In genomic region chr17:36728030-36728991, GRCh38 we compare ENCODE assay signal across 10 cellular contexts.
A peak's percentile ranks its signal among the peaks of the same experiment; 100 is the strongest.
DNase-seq lines count a peak whose midpoint lies in the region; ATAC-seq, FAIRE-seq and TF ChIP-seq lines count a peak whose summit lies in the region.
"Had no signal": no experiment of that assay in that cellular context is flagged by ENCODE, and none has a peak within 500 bp of the region (broad histone marks: within the 10 kb centered on the region; RNA-seq: fewer than 3 reads in every experiment).

No MANE protein-coding gene starts in this region.

- no peaks in the 10 kb centered on the region for H3K36me3 Mint-ChIP-seq in activated naive CD4-positive, alpha-beta T cell treated with anti-CD3 and anti-CD28 coated beads, Interleukin-2, amount 50 U/mL, for 24 hours
- H3K36me3 Mint-ChIP-seq in progenitor cell of endocrine pancreas (ENCODE audit: insufficient read depth): no peaks in the 10 kb centered on the region

- H3K9me3 Mint-ChIP-seq in activated naive CD4-positive, alpha-beta T cell treated with anti-CD3 and anti-CD28 coated beads, Interleukin-2, amount 50 U/mL, for 24 hours: no peaks in the 10 kb centered on the region
- no peaks in the 10 kb centered on the region for H3K9me3 Mint-ChIP-seq in progenitor cell of endocrine pancreas (ENCODE audit: low read depth)

- ATAC-seq in GM21717 (IDR thresholded peaks at IDR 0.05; ENCODE audit: unreplicated experiment): no peak

- peak overlapping the region; percentile 84 for H3K27ac Mint-ChIP-seq in activated naive CD4-positive, alpha-beta T cell treated with anti-CD3 and anti-CD28 coated beads, Interleukin-2, amount 50 U/mL, for 24 hours
- H3K27ac Mint-ChIP-seq in progenitor cell of endocrine pancreas: no peak overlapping the region

- H3K4me3 Mint-ChIP-seq in activated naive CD4-positive, alpha-beta T cell treated with anti-CD3 and anti-CD28 coated beads, Interleukin-2, amount 50 U/mL, for 24 hours: peak overlapping the region; percentile 75
- H3K4me3 Mint-ChIP-seq in progenitor cell of endocrine pancreas (ENCODE audit: low read depth): peak overlapping the region; percentile 32

- no peaks in the 10 kb centered on the region for H3K27me3 Mint-ChIP-seq in activated naive CD4-positive, alpha-beta T cell treated with anti-CD3 and anti-CD28 coated beads, Interleukin-2, amount 50 U/mL, for 24 hours
- peaks cover 44% of the 10 kb centered on the region for H3K27me3 Mint-ChIP-seq in progenitor cell of endocrine pancreas

- peak; percentile 46 for DNase-seq in ELF-1 (ENCODE audit: low read depth, low spot score)
- DNase-seq in OCI-M1 (lab: John Stamatoyannopoulos, UW): peak; percentile 96
- no peak for DNase-seq in progenitor cell of endocrine pancreas (ENCODE audit: low spot score, unreplicated experiment)
- DNase-seq in GM12891 (ENCODE audit: insufficient read length, low spot score): no peak
- no peak for DNase-seq in GM19239 (ENCODE audit: insufficient read length, low spot score)
- DNase-seq in MV-4-11 (lab: John Stamatoyannopoulos, UW): no peak
- DNase-seq: DMS79, T-helper 9 cell had no signal

- no peak for TF ChIP-seq CTCF in progenitor cell of endocrine pancreas (IDR thresholded peaks at IDR 0.05; ENCODE audit: unreplicated experiment)

- peaks cover 58% of the 10 kb centered on the region for H3K4me1 Mint-ChIP-seq in activated naive CD4-positive, alpha-beta T cell treated with anti-CD3 and anti-CD28 coated beads, Interleukin-2, amount 50 U/mL, for 24 hours
- peaks cover 21% of the 10 kb centered on the region for H3K4me1 Mint-ChIP-seq in progenitor cell of endocrine pancreas (ENCODE audit: low read depth)

- TF ChIP-seq POLR2A in GM12891 (IDR thresholded peaks at IDR 0.05; ENCODE audit: low read depth, low read length): no peak

- FAIRE-seq in GM12891 (lab: Jason Lieb, UNC) (no peak), GM19239 (lab: Jason Lieb, UNC) (no peak)

TF ChIP-seq in GM12891, 5 proteins besides CTCF, POLR2A, EP300 and RAD21:
- TF ChIP-seq TAF1 (IDR thresholded peaks at IDR 0.05; ENCODE audit: low read depth, low read length) (no peak), POU2F2 (IDR thresholded peaks at IDR 0.05; ENCODE audit: low read depth, low read length) (no peak), PAX5 (IDR thresholded peaks at IDR 0.05; ENCODE audit: insufficient read depth, low read length, severe bottlenecking) (no peak), POLR2AphosphoS5 (IDR thresholded peaks at IDR 0.05; ENCODE audit: low read depth, low read length) (no peak), SPI1 (IDR thresholded peaks at IDR 0.05; ENCODE audit: low read depth, low read length) (no peak)
TF ChIP-seq in GM12891: peak in this region for 0.

Comparison
In these comparisons a context has a peak if more than half of its experiments do, and no peak if none do; other contexts are left out.
1. DNase-seq: peak in ELF-1 (single experiment) and OCI-M1 (single experiment); none in progenitor cell of endocrine pancreas (single experiment), GM12891 (single experiment), GM19239 (single experiment) and MV-4-11 (single experiment).